28 cellular contexts compared by ENCODE assay signal in genomic region chr7:37118029-37118428, GRCh38.
A peak's percentile ranks its signal among the peaks of the same experiment; 100 is the strongest.
DNase-seq lines count a peak whose midpoint lies in the region; ATAC-seq, FAIRE-seq and TF ChIP-seq lines count a peak whose summit lies in the region.
"Had no signal": no experiment of that assay in that cellular context is flagged by ENCODE, and none has a peak within 500 bp of the region (broad histone marks: within the 10 kb centered on the region; RNA-seq: fewer than 3 reads in every experiment).

No MANE protein-coding gene starts in this region.

- POLR2A ChIA-PET in H1 (lab: Charles Lee; ENCODE audit: partially characterized antibody), result no interaction called here

- peak overlapping the region; percentile 32; the same call in 1 of the 2 replicates for H3K18ac ChIP-seq in H1 (ENCODE audit: extremely low read depth, low read length)

- no peaks in the 10 kb centered on the region for H3K79me1 ChIP-seq in H1 (ENCODE audit: low read depth, low read length)

- H3K36me3 ChIP-seq in H1 (ENCODE audit: control insufficient read depth in 2 of 4, insufficient read depth in 4 of 4, low read length in 3 of 4), result no peaks in the 10 kb centered on the region
- H3K36me3 ChIP-seq: ovary, stomach, transverse colon had no signal

- H3K4ac ChIP-seq in H1 (replicated peaks; ENCODE audit: insufficient read length, low read depth, low read length), result no peak overlapping the region

- FAIRE-seq in H1 (lab: Jason Lieb, UNC) (no peak), H54 (lab: Jason Lieb, UNC) (no peak)
- FAIRE-seq: GM12892 had no signal

- TF ChIP-seq EP300 in H1 (IDR thresholded peaks at IDR 0.05; ENCODE audit: borderline replicate concordance in 1 of 2, low read depth in 2 of 2, low read length in 2 of 2), result no peak

- no peak overlapping the region for H3K4me3 ChIP-seq in H1 (ENCODE audit: extremely low read depth in 1 of 4, insufficient read depth in 2 of 4, low read depth in 3 of 4, low read length in 4 of 4)
- H3K4me3 ChIP-seq: ovary, SK-N-MC, stomach, transverse colon had no signal

- H3K27ac ChIP-seq in H1 (ENCODE audit: low read depth, low read length), result no peak overlapping the region
- H3K27ac ChIP-seq: KMS-11, ovary, SK-N-MC, transverse colon had no signal

- no peak overlapping the region for H4K8ac ChIP-seq in H1 (ENCODE audit: extremely low read depth, insufficient read depth, low read length)

- WGBS in H1 (ENCODE audit: extremely low coverage in 1 of 2, insufficient coverage in 1 of 2, insufficient read length in 1 of 2, insufficient replicate concordance in 2 of 2, low coverage in 1 of 2, low lambda C conversion rate in 2 of 2, missing lambda C conversion rate in 1 of 2), 2 experiments, result 86% methylated on average over 6 of the region's 6 CpGs; no CpG with 5 or more reads in 1 of the 2 experiments

- no peak overlapping the region for H2AFZ ChIP-seq in H1 (ENCODE audit: low read length)

- no peak overlapping the region for H3K4me2 ChIP-seq in H1 (ENCODE audit: insufficient read depth in 1 of 2, low read depth in 2 of 2, low read length in 2 of 2)
- H3K4me2 ChIP-seq: KMS-11 had no signal

- no peak overlapping the region for H3K56ac ChIP-seq in H1 (replicated peaks; ENCODE audit: insufficient read length, low read depth, low read length)

- H3K9ac ChIP-seq in H1 (replicated peaks in 1 of 4; ENCODE audit: extremely low read depth in 1 of 4, low read depth in 3 of 4, low read length in 3 of 4), result no peak overlapping the region; a peak in 1 of 7 replicates
- H3K9ac ChIP-seq: KMS-11 had no signal

- H4K5ac ChIP-seq in H1 (ENCODE audit: insufficient read length, low read depth, low read length), result no peak overlapping the region

- no peak for TF ChIP-seq CTCF in H1 (IDR thresholded peaks at IDR 0.05; ENCODE audit: control extremely low read depth in 1 of 3, insufficient read depth in 1 of 3, low read depth in 1 of 3, low read length in 3 of 3)

- ATAC-seq in SK-N-SH treated with all-trans-retinoic acid at 6 μM for 48 hours, result no peak
- ATAC-seq: activated naive CD8-positive, alpha-beta T cell treated with anti-CD3 and anti-CD28 coated beads, Interleukin-2, amount 50 U/mL, for 24 hours; naive thymus-derived CD8-positive, alpha-beta T cell; right cardiac atrium had no signal

- H3K23me2 ChIP-seq in H1 (ENCODE audit: low read depth, low read length), result no peaks in the 10 kb centered on the region

- peaks cover 5 to 7% of the 10 kb centered on the region in 2 experiments; a peak in 3 of 4 replicates for H3K9me3 ChIP-seq in H1 (ENCODE audit: insufficient read depth in 2 of 2, low read depth in 1 of 2, low read length in 1 of 2)
- H3K9me3 ChIP-seq: ovary, transverse colon had no signal

- no peak for TF ChIP-seq POLR2A in H1 (IDR thresholded peaks at IDR 0.05; ENCODE audit: control extremely low read depth in 1 of 2, low read depth in 2 of 2, low read length in 2 of 2)
- TF ChIP-seq POLR2A in H54 (IDR thresholded peaks at IDR 0.05; ENCODE audit: low read depth, low read length), result no peak

- no peak overlapping the region for H2AK5ac ChIP-seq in H1 (ENCODE audit: low read depth, low read length)

- H3K4me1 ChIP-seq in H1 (replicated peaks in 1 of 4; ENCODE audit: control insufficient read depth in 3 of 4, insufficient read depth in 4 of 4, low read length in 3 of 4), result peaks cover 0 to 15% (median 2%) of the 10 kb centered on the region in 4 experiments; a peak in 3 of 7 replicates
- H3K4me1 ChIP-seq: transverse colon had no signal

- no peaks in the 10 kb centered on the region for H3K27me3 ChIP-seq in H1 (replicated peaks in 1 of 4; ENCODE audit: control insufficient read depth in 3 of 4, extremely low read depth in 1 of 4, insufficient read depth in 3 of 4, low read length in 3 of 4)
- H3K27me3 ChIP-seq: ovary, stomach, transverse colon had no signal

- H2BK120ac ChIP-seq in H1 (replicated peaks; ENCODE audit: low read depth, low read length), result no peak overlapping the region

- CTCF ChIA-PET in H1 (lab: Charles Lee; ENCODE audit: partially characterized antibody), result interaction anchor here (1.3 kb wide), 2 partner anchors 43 to 130 kb away, joined by 4 to 5 read pairs; no protein-coding TSS in a partner anchor

- no peak overlapping the region for H2BK15ac ChIP-seq in H1 (ENCODE audit: low read length)

- DNase-seq in NCI-H1436 (lab: John Stamatoyannopoulos, UW) (peak; percentile 47), NCI-H1436 treated with DMSO at 0.1 percent for 48 hours (lab: John Stamatoyannopoulos, UW) (no peak), NCI-H2081 treated with DMSO at 0.1 percent for 48 hours (lab: John Stamatoyannopoulos, UW) (peak; percentile 42), H1 (ENCODE audit: low read depth in 1 of 2, low spot score in 2 of 2) (no peak), pons (ENCODE audit: low spot score) (peak; percentile 70), H54 (ENCODE audit: insufficient read length, low spot score) (no peak), GM19240 (ENCODE audit: insufficient read length, low spot score) (no peak)
- DNase-seq: 8988T; activated CD4-positive, alpha-beta T cell treated with anti-CD3 and anti-CD28 coated beads for 4 hours; activated gamma-delta T cell; activated naive CD8-positive, alpha-beta T cell treated with anti-CD3 and anti-CD28 coated beads, Interleukin-2, amount 50 U/mL, for 24 hours; CD4-positive, CD25-positive, alpha-beta regulatory T cell; cerebellar nuclear complex; MM.1S; naive thymus-derived CD8-positive, alpha-beta T cell; NCI-H1694; NCI-H345; NCI-H82; OCI-M1; ovary; right cardiac atrium; stimulated activated CD4-positive, alpha-beta T cell treated with anti-CD3 and anti-CD28 coated beads, Interleukin-2, amount 100 ng/mL, for 24 hours; stomach; transverse colon had no signal

- H2BK20ac ChIP-seq in H1 (ENCODE audit: low read length), result no peak overlapping the region

- TF ChIP-seq RAD21 in H1 (IDR thresholded peaks at IDR 0.05 in 1 of 2, conservative IDR thresholded peaks at IDR 0.05 in 1 of 2; ENCODE audit: low read depth in 2 of 2, low read length in 2 of 2), result no peak

- no peak overlapping the region; the same call in 1 of the 2 replicates for H2BK5ac ChIP-seq in H1 (ENCODE audit: low read depth, low read length)

- H2BK12ac ChIP-seq in H1 (ENCODE audit: low read depth, low read length), result peak overlapping the region; percentile 87; the same call in 1 of the 2 replicates

- H3K23ac ChIP-seq in H1 (ENCODE audit: insufficient read length), result no peak overlapping the region

- no peak overlapping the region for H3K14ac ChIP-seq in H1 (ENCODE audit: insufficient read length)

- H3K79me2 ChIP-seq in H1 (ENCODE audit: control insufficient read depth in 1 of 2, insufficient read depth in 2 of 2, low read length in 2 of 2), result no peaks in the 10 kb centered on the region

- H4K20me1 ChIP-seq in H1 (replicated peaks in 1 of 2; ENCODE audit: control insufficient read depth in 1 of 2, insufficient read depth in 2 of 2, low read length in 2 of 2), result no peaks in the 10 kb centered on the region

- no peak overlapping the region for H4K91ac ChIP-seq in H1 (replicated peaks; ENCODE audit: insufficient read length, low read length)

TF ChIP-seq in H1, 55 proteins besides CTCF, POLR2A, EP300 and RAD21:
- TF ChIP-seq SUZ12 (IDR thresholded peaks at IDR 0.05; ENCODE audit: low read length) (no peak), HDAC2 (IDR thresholded peaks at IDR 0.05; ENCODE audit: borderline replicate concordance in 1 of 2, low read depth in 2 of 2, low read length in 2 of 2) (no peak), SIRT6 (IDR thresholded peaks at IDR 0.05; ENCODE audit: low read length) (no peak), RNF2 (IDR thresholded peaks at IDR 0.05; ENCODE audit: borderline replicate concordance, low read depth, low read length, missing control alignments, poor library complexity, severe bottlenecking) (no peak), SAP30 (IDR thresholded peaks at IDR 0.05; ENCODE audit: insufficient read depth, insufficient replicate concordance, low read length) (no peak), MAFK (IDR thresholded peaks at IDR 0.05; ENCODE audit: low read depth, low read length) (no peak), RXRA (IDR thresholded peaks at IDR 0.05; ENCODE audit: insufficient read depth, low read depth, low read length) (no peak), GABPA (IDR thresholded peaks at IDR 0.05; ENCODE audit: borderline replicate concordance, insufficient read depth, low read length) (no peak)

TF ChIP-seq in SK-N-SH treated with all-trans-retinoic acid at 6 μM for 48 hours, 23 proteins besides CTCF, POLR2A, EP300 and RAD21 (continues in another document):
- no peak for TF ChIP-seq ARNTL (CRISPR knock-in tag; IDR thresholded peaks at IDR 0.05; ENCODE audit: borderline replicate concordance, low read depth)
- no peak for TF ChIP-seq ZNF70 (CRISPR knock-in tag; IDR thresholded peaks at IDR 0.05)
- TF ChIP-seq RARB (CRISPR knock-in tag; IDR thresholded peaks at IDR 0.05), result no peak
- no peak for TF ChIP-seq ESRRG (CRISPR knock-in tag; IDR thresholded peaks at IDR 0.05)
- TF ChIP-seq ZFP30 (CRISPR knock-in tag; IDR thresholded peaks at IDR 0.05), result no peak
- TF ChIP-seq BACH2 (CRISPR knock-in tag; IDR thresholded peaks at IDR 0.05; ENCODE audit: borderline replicate concordance), result no peak
- no peak for TF ChIP-seq ZFP3 (CRISPR knock-in tag; IDR thresholded peaks at IDR 0.05)
- TF ChIP-seq TOX (CRISPR knock-in tag; IDR thresholded peaks at IDR 0.05; ENCODE audit: borderline replicate concordance), result no peak
- no peak for TF ChIP-seq POU6F1 (CRISPR knock-in tag; IDR thresholded peaks at IDR 0.05; ENCODE audit: borderline replicate concordance, low read depth)

Comparison
In these comparisons a context has a peak if more than half of its experiments do, and no peak if none do; other contexts are left out.
1. DNase-seq: peak in NCI-H1436 (single experiment), NCI-H2081 treated with DMSO at 0.1 percent for 48 hours (single experiment) and pons (single experiment); none in NCI-H1436 treated with DMSO at 0.1 percent for 48 hours (single experiment), H1 (0 of 2), H54 (single experiment) and GM19240 (single experiment).